ENCODE assay signal across 8 cellular contexts in genomic region chr6:37244430-37245310, GRCh38. TPM values are rescaled to one million over a fixed set of nuclear protein-coding genes. Genes with fewer than 3 reads are reported as not detected.
DNase-seq lines count a peak whose midpoint lies in the region; ATAC-seq, FAIRE-seq and TF ChIP-seq lines count a peak whose summit lies in the region.

No MANE protein-coding gene starts in this region.

- no peaks in the 10 kb centered on the region for H3K4me1 Mint-ChIP-seq in glutamatergic neuron (ENCODE audit: low read depth, unreplicated experiment)

- peaks cover under 1% of the 10 kb centered on the region for H3K27me3 Mint-ChIP-seq in glutamatergic neuron (ENCODE audit: unreplicated experiment)

- no peaks in the 10 kb centered on the region for H3K9me3 ChIP-seq in right cardiac atrium (ENCODE audit: control insufficient read depth, low read length)
- no peaks in the 10 kb centered on the region for H3K9me3 ChIP-seq in small intestine (ENCODE audit: control insufficient read depth, low read depth)

- H3K9me3 Mint-ChIP-seq in glutamatergic neuron (ENCODE audit: unreplicated experiment): peaks cover 5% of the 10 kb centered on the region

- no peak overlapping the region for H3K27ac Mint-ChIP-seq in glutamatergic neuron (ENCODE audit: unreplicated experiment)

- H3K4me3 Mint-ChIP-seq in glutamatergic neuron (ENCODE audit: unreplicated experiment): no peak overlapping the region

- H3K27ac ChIP-seq in C4-2B: peak overlapping the region; percentile 48
- H3K27ac ChIP-seq in adipose tissue (ENCODE audit: low read depth, low read length): peak overlapping the region; percentile 63
- peak overlapping the region; percentile 99 for H3K27ac ChIP-seq in right cardiac atrium (ENCODE audit: low read length)
- H3K27ac ChIP-seq in small intestine (ENCODE audit: low read depth in 1 of 2, low read length in 1 of 2): peak overlapping the region in 1 of 2 donors; percentile 79

- DNase-seq in NCI-H146 treated with DMSO at 0.1 percent for 48 hours (lab: John Stamatoyannopoulos, UW; ENCODE audit: unreplicated experiment): peak; percentile 77
- peak; percentile 78 to 90 (median 80) for DNase-seq in right cardiac atrium
- DNase-seq in small intestine: peak; percentile 32
- no peak for DNase-seq in glutamatergic neuron

- H3K4me1 ChIP-seq in right cardiac atrium (ENCODE audit: control insufficient read depth, insufficient read depth, low read length) (peaks cover 15% of the 10 kb centered on the region), small intestine (ENCODE audit: control insufficient read depth in 2 of 2, insufficient read depth in 1 of 2, low read depth in 1 of 2, low read length in 1 of 2) (peaks cover 2 to 10% of the 10 kb centered on the region in 2 donors)

- TF ChIP-seq CTCF in C4-2B (conservative IDR thresholded peaks at IDR 0.05): no peak
- no peak for TF ChIP-seq CTCF in glutamatergic neuron (IDR thresholded peaks at IDR 0.05; ENCODE audit: partially characterized antibody, unreplicated experiment)

- intact Hi-C loops in right cardiac atrium (cut with DNase I): no loop called here

- H3K36me3 ChIP-seq in small intestine (ENCODE audit: control insufficient read depth in 2 of 2, insufficient read depth in 2 of 2, low read length in 2 of 2): no peaks in the 10 kb centered on the region

- H3K27me3 ChIP-seq in right cardiac atrium (ENCODE audit: control insufficient read depth, insufficient read depth) (no peaks in the 10 kb centered on the region), small intestine (ENCODE audit: control insufficient read depth in 2 of 2, insufficient read depth in 2 of 2, low read length in 2 of 2) (no peaks in the 10 kb centered on the region)

- FAIRE-seq in small intestine (lab: Jason Lieb, UNC): no peak

- ATAC-seq in right cardiac atrium (peak; percentile 91 to 94), GM18519 (IDR thresholded peaks at IDR 0.05; ENCODE audit: low FRiP score, unreplicated experiment) (no peak), HG03175 (IDR thresholded peaks at IDR 0.05; ENCODE audit: unreplicated experiment) (no peak)

- H3K4me3 ChIP-seq in right cardiac atrium (ENCODE audit: low read length) (no peak overlapping the region), small intestine (ENCODE audit: low read depth in 1 of 2, low read length in 2 of 2) (no peak overlapping the region)

- 37 to 48% (median 48%) methylated on average over 6 of the region's 6 CpGs for WGBS in adipose tissue, 3 donors
- WGBS in right cardiac atrium: 24% methylated on average over 6 of the region's 6 CpGs
- WGBS in small intestine, 3 donors: 59 to 84% (median 69%) methylated on average over 6 of the region's 6 CpGs

- H3K36me3 Mint-ChIP-seq in glutamatergic neuron (ENCODE audit: unreplicated experiment): no peaks in the 10 kb centered on the region

RNA-seq across cellular contexts. Expression of gene TBC1D22B, which starts 12.9 kb away (rescaled TPM):
- polyA plus RNA-seq in adipose tissue (1 to 10 TPM; 4.6 to 6.2 (median 4.8) TPM), right cardiac atrium (4.6 TPM), small intestine (10 to 100 TPM in 2 of 3 donors, 1 to 10 TPM in 1; 6.9 to 11.2 (median 10.3) TPM)
- total RNA-seq in right cardiac atrium (1 to 10 TPM; 6.4 to 9.2 (median 7.7) TPM), glutamatergic neuron (ENCODE audit: unreplicated experiment) (10.2 TPM)

RNA-seq across cellular contexts. Expression of gene TMEM217, which starts 13.3 kb away (rescaled TPM):
- polyA plus RNA-seq in adipose tissue: 1 to 10 TPM in 1 of 3 donors, under 1 TPM in 2; 0.22 to 2.6 (median 0.90) TPM
- 1 to 10 TPM in 1 of 4 donors, under 1 TPM in 1, not detected in 2; 0.15 to 1.0 TPM for total RNA-seq in right cardiac atrium
- polyA plus RNA-seq in right cardiac atrium: 0.16 TPM
- polyA plus RNA-seq in small intestine: 1 to 10 TPM in 1 of 3 donors, under 1 TPM in 2; 0.78 to 1.6 (median 0.89) TPM
- not detected for total RNA-seq in glutamatergic neuron (ENCODE audit: unreplicated experiment)

Comparison
In these comparisons a context has a peak if more than half of its experiments do, and no peak if none do; other contexts are left out.
1. ATAC-seq: peak in right cardiac atrium (2 of 2); none in GM18519 (single experiment) and HG03175 (single experiment).